ENCODE assay signal across 26 cellular contexts in the genomic region with DNA sequence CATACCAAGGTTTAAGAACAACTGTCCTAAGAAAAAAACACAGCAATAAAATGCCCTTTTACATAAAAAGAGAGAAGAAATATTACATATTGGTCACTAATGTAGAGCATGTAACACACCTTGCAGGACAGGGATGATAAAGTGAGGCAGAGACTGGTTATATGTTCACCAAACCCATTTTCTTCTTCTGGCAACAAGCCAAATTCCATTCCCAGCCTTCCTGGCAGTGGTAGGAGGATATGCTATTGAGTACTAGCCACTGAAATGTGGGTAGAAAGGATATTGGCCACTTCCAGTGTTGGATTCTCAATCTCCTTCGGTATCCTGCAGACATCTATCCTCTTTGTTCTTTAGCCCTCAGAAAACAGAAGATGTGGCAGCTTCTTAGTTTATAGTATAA.
DNase-seq lines count a peak whose midpoint lies in the region; ATAC-seq, FAIRE-seq and TF ChIP-seq lines count a peak whose summit lies in the region.
"Had no signal": no experiment of that assay in that cellular context is flagged by ENCODE, and none has a peak within 500 bp of the region (broad histone marks: within the 10 kb centered on the region; RNA-seq: fewer than 3 reads in every experiment).

No MANE protein-coding gene starts in this region.

- no peak for TF ChIP-seq POLR2A in HepG2 (IDR thresholded peaks at IDR 0.05; ENCODE audit: insufficient read depth in 1 of 2, low read depth in 2 of 2, low read length in 2 of 2)
- TF ChIP-seq POLR2A in right lobe of liver (IDR thresholded peaks at IDR 0.05) = no peak

- no peaks in the 10 kb centered on the region for H3K9me3 Mint-ChIP-seq in neural progenitor cell
- H3K9me3 Mint-ChIP-seq: CD4-positive, alpha-beta memory T cell had no signal

- H3K27me3 ChIP-seq in HepG2 (ENCODE audit: control insufficient read depth in 1 of 2, insufficient read depth in 2 of 2, low read length in 2 of 2) (no peaks in the 10 kb centered on the region), right lobe of liver (no peaks in the 10 kb centered on the region), neural progenitor cell (no peaks in the 10 kb centered on the region)
- H3K27me3 ChIP-seq: BE2C, BLaER1 had no signal

- H3K36me3 ChIP-seq in HepG2 (replicated peaks in 1 of 2; ENCODE audit: control insufficient read depth in 1 of 2, insufficient read depth in 2 of 2, low read length in 2 of 2) (no peaks in the 10 kb centered on the region), right lobe of liver (no peaks in the 10 kb centered on the region), neural progenitor cell (no peaks in the 10 kb centered on the region)
- H3K36me3 ChIP-seq: BE2C, BLaER1 had no signal

- no peak for ATAC-seq in HepG2
- ATAC-seq in right lobe of liver = no peak
- ATAC-seq: GM12878 had no signal

- H2AFZ ChIP-seq in HepG2 (ENCODE audit: low read length) = no peak overlapping the region
- H2AFZ ChIP-seq in neural progenitor cell (replicated peaks) = peak overlapping the region; percentile 10

- H3K4me2 ChIP-seq in HepG2 (ENCODE audit: low read depth, low read length) (no peak overlapping the region), neural progenitor cell (no peak overlapping the region)
- H3K4me2 ChIP-seq: BLaER1 had no signal

- 15% methylated on average over 1 of the region's 1 CpG for WGBS in HepG2 (ENCODE audit: low lambda C conversion rate)
- WGBS in right lobe of liver (ENCODE audit: insufficient coverage, low coverage, low lambda C conversion rate, missing lambda C conversion rate) = 46% methylated on average over 1 of the region's 1 CpG

- no peak for FAIRE-seq in HepG2 (lab: Jason Lieb, UNC)
- FAIRE-seq: A204.1, GM12878, GM12892, GM18507 had no signal

- H3F3A ChIP-seq in neural progenitor cell (ENCODE audit: low read depth) = no peaks in the 10 kb centered on the region

- H3K9ac ChIP-seq in HepG2 (ENCODE audit: insufficient read depth, low read depth, low read length) (no peak overlapping the region), neural progenitor cell (no peak overlapping the region)
- H3K9ac ChIP-seq: BLaER1 had no signal

- no peaks in the 10 kb centered on the region for H3K4me1 Mint-ChIP-seq in neural progenitor cell
- H3K4me1 Mint-ChIP-seq: CD14-positive monocyte; CD4-positive, alpha-beta memory T cell; CD4-positive, CD25-positive, alpha-beta regulatory T cell; CD8-positive, alpha-beta memory T cell had no signal

- TF ChIP-seq RAD21 in HepG2 (CRISPR knock-in tag; IDR thresholded peaks at IDR 0.05) = no peak

- H3K36me3 Mint-ChIP-seq in neural progenitor cell = no peaks in the 10 kb centered on the region
- H3K36me3 Mint-ChIP-seq: CD14-positive monocyte; CD4-positive, alpha-beta memory T cell; CD4-positive, CD25-positive, alpha-beta regulatory T cell; CD8-positive, alpha-beta memory T cell had no signal

- intact Hi-C loops in HepG2 (cut with micrococcal nuclease; ENCODE audit: unreplicated experiment) = no loop called here
- intact Hi-C loops in right lobe of liver (cut with DNase I) = no loop called here

- H3K27ac ChIP-seq in HepG2 (ENCODE audit: extremely low read length, insufficient read depth, low read length) (no peak overlapping the region), right lobe of liver (no peak overlapping the region), neural progenitor cell (no peak overlapping the region)
- H3K27ac ChIP-seq: BLaER1 had no signal

- H4K20me1 ChIP-seq in HepG2 (ENCODE audit: insufficient read depth, low read length) = no peaks in the 10 kb centered on the region
- no peaks in the 10 kb centered on the region for H4K20me1 ChIP-seq in neural progenitor cell (ENCODE audit: low read depth)
- H4K20me1 ChIP-seq: BLaER1 had no signal

- peaks cover 2% of the 10 kb centered on the region for H3K27me3 Mint-ChIP-seq in neural progenitor cell (ENCODE audit: insufficient read depth, low read depth)
- H3K27me3 Mint-ChIP-seq: CD4-positive, alpha-beta memory T cell; CD8-positive, alpha-beta memory T cell had no signal

- H3K9me3 ChIP-seq in HepG2 (ENCODE audit: low read length) (no peaks in the 10 kb centered on the region), right lobe of liver (no peaks in the 10 kb centered on the region), neural progenitor cell (ENCODE audit: low read depth) (no peaks in the 10 kb centered on the region)
- H3K9me3 ChIP-seq: BE2C, BLaER1 had no signal

- H3K4me3 ChIP-seq in HepG2 (replicated peaks in 1 of 3; ENCODE audit: insufficient read depth in 1 of 3, low read depth in 2 of 3, low read length in 3 of 3) = no peak overlapping the region
- H3K4me3 ChIP-seq in right lobe of liver = no peak overlapping the region
- no peak overlapping the region for H3K4me3 ChIP-seq in neural progenitor cell
- H3K4me3 ChIP-seq: BLaER1, GM12878 had no signal

- POLR2A ChIA-PET in HepG2 (lab: Yijun Ruan, JAX) = no interaction called here

- BruUV-seq in HepG2 (replicated peaks; lab: Mats Ljungman, UMichigan) = no TSS peak

- DNase-seq in HepG2 (ENCODE audit: low spot score) = no peak
- no peak for DNase-seq in right lobe of liver
- DNase-seq in neural progenitor cell (ENCODE audit: low spot score) = no peak
- no peak for DNase-seq in NCI-H226
- no peak for DNase-seq in NCI-H748 (lab: John Stamatoyannopoulos, UW; ENCODE audit: unreplicated experiment)
- DNase-seq: 8988T; ACHN; BE2C; C1 segment of cervical spinal cord; CD4-positive, alpha-beta memory T cell; CD4-positive, CD25-positive, alpha-beta regulatory T cell; CD8-positive, alpha-beta memory T cell; COR-L47; DMS 273 treated with DMSO at 0.1 percent for 48 hours; DMS153; DMS53; DMS79; DND-41; EL; GDM1 had no signal

- no peak overlapping the region for H3K4me3 Mint-ChIP-seq in neural progenitor cell
- H3K4me3 Mint-ChIP-seq: CD14-positive monocyte; CD4-positive, alpha-beta memory T cell; CD4-positive, CD25-positive, alpha-beta regulatory T cell; CD8-positive, alpha-beta memory T cell had no signal

- TF ChIP-seq EP300 in HepG2 (IDR thresholded peaks at IDR 0.05; ENCODE audit: low read depth in 2 of 2, low read length in 2 of 2) (no peak), HepG2 (CRISPR knock-in tag; IDR thresholded peaks at IDR 0.05; ENCODE audit: borderline replicate concordance) (no peak)

- H3K79me2 ChIP-seq in HepG2 (ENCODE audit: insufficient read depth, low read length) (no peaks in the 10 kb centered on the region), neural progenitor cell (ENCODE audit: low read depth) (no peaks in the 10 kb centered on the region)

- H3K27ac Mint-ChIP-seq in neural progenitor cell = no peak overlapping the region
- H3K27ac Mint-ChIP-seq: CD14-positive monocyte; CD4-positive, alpha-beta memory T cell; CD4-positive, CD25-positive, alpha-beta regulatory T cell; CD8-positive, alpha-beta memory T cell had no signal

- CTCF ChIA-PET in HepG2 (lab: Yijun Ruan, JAX; ENCODE audit: low intra/inter-chr PET ratio, low total read pairs) = no interaction called here

- TF ChIP-seq CTCF in HepG2 (CRISPR knock-in tag; IDR thresholded peaks at IDR 0.05) = no peak
- TF ChIP-seq CTCF in right lobe of liver (IDR thresholded peaks at IDR 0.05) = no peak
- TF ChIP-seq CTCF in neural progenitor cell (IDR thresholded peaks at IDR 0.05) = no peak

- H3K4me1 ChIP-seq in HepG2 (ENCODE audit: insufficient read depth, low read length) (no peaks in the 10 kb centered on the region), right lobe of liver (no peaks in the 10 kb centered on the region), neural progenitor cell (no peaks in the 10 kb centered on the region)
- H3K4me1 ChIP-seq: BE2C, BLaER1 had no signal

- in situ Hi-C loops in HepG2 (cut with HindIII; ENCODE audit: extremely low pct_ligation_motif_present, low pct_unique_long_range_greater_than_20kb) = no loop called here

TF ChIP-seq in HepG2, 621 proteins besides CTCF, POLR2A, EP300 and RAD21:
- TF ChIP-seq HNRNPL (IDR thresholded peaks at IDR 0.05; ENCODE audit: low read depth, low read length) = no peak
- peak; percentile 60; the same call in 1 of the 2 replicates for TF ChIP-seq LCORL (IDR thresholded peaks at IDR 0.05)
- TF ChIP-seq LCORL (CRISPR knock-in tag; IDR thresholded peaks at IDR 0.05) = no peak
